Comparison of ENCODE assay signal across 9 cellular contexts in genomic region chr13:70623260-70623659, GRCh38.
DNase-seq lines count a peak whose midpoint lies in the region; ATAC-seq, FAIRE-seq and TF ChIP-seq lines count a peak whose summit lies in the region.
"Had no signal": no experiment of that assay in that cellular context is flagged by ENCODE, and none has a peak within 500 bp of the region (broad histone marks: within the 10 kb centered on the region; RNA-seq: fewer than 3 reads in every experiment).

No MANE protein-coding gene starts in this region.

- no peak for FAIRE-seq in H54 (lab: Jason Lieb, UNC)

- no peaks in the 10 kb centered on the region for H3K36me3 ChIP-seq in OCI-LY1 (ENCODE audit: insufficient read depth, low read length)
- H3K36me3 ChIP-seq in mucosa of descending colon (ENCODE audit: low read depth) = no peaks in the 10 kb centered on the region
- H3K36me3 ChIP-seq: ovary had no signal

- ATAC-seq in GM18907 (IDR thresholded peaks at IDR 0.05; ENCODE audit: unreplicated experiment) (peak; percentile 73), mucosa of descending colon (no peak)

- H3K4me1 ChIP-seq in OCI-LY1 (ENCODE audit: insufficient read depth, low read length, severe bottlenecking) = no peaks in the 10 kb centered on the region
- H3K4me1 ChIP-seq in mucosa of descending colon (ENCODE audit: low read depth) = no peaks in the 10 kb centered on the region

- H3K9ac ChIP-seq in OCI-LY1 (ENCODE audit: low read length) = no peak overlapping the region

- H3K9me2 ChIP-seq in OCI-LY1 (ENCODE audit: low read depth, low read length) = no peaks in the 10 kb centered on the region

- H4K20me1 ChIP-seq in OCI-LY1 (ENCODE audit: insufficient read depth, low read length) = no peaks in the 10 kb centered on the region

- no peak overlapping the region for H2AFZ ChIP-seq in OCI-LY1 (ENCODE audit: low read length)

- no peaks in the 10 kb centered on the region for H3K79me2 ChIP-seq in OCI-LY1 (ENCODE audit: insufficient read depth, low read length)

- no peak overlapping the region for H3K4me3 ChIP-seq in AG10803 (ENCODE audit: low read length)
- H3K4me3 ChIP-seq in OCI-LY1 (ENCODE audit: low read depth, low read length, poor library complexity, severe bottlenecking) = no peak overlapping the region
- H3K4me3 ChIP-seq in mucosa of descending colon = no peak overlapping the region
- H3K4me3 ChIP-seq: ovary had no signal

- H3F3A ChIP-seq in OCI-LY1 (ENCODE audit: insufficient read depth, low read length) = no peaks in the 10 kb centered on the region

- DNase-seq in AG10803 (ENCODE audit: low read depth) (peak; percentile 0), glomerular visceral epithelial cell (ENCODE audit: extremely low spot score) (peak; percentile 7), posterior cingulate gyrus (no peak), mucosa of descending colon (no peak), H54 (ENCODE audit: insufficient read length, low spot score) (no peak)
- no peak for DNase-seq in activated effector memory CD4-positive, alpha-beta T cell treated with Interleukin-2 at 50 U/mL for 16 hours
- DNase-seq: ovary had no signal

- intact Hi-C loops in posterior cingulate gyrus (cut with DNase I) (no loop called here), mucosa of descending colon (cut with DNase I, micrococcal nuclease) (loop anchor here in 1 of 2 donors (10.0 kb wide), 1 partner anchor 342 kb away; no protein-coding TSS in a partner anchor)

- no peak for TF ChIP-seq POLR2A in H54 (IDR thresholded peaks at IDR 0.05; ENCODE audit: low read depth, low read length)

- no peak overlapping the region for H3K27ac ChIP-seq in OCI-LY1 (ENCODE audit: low read depth, low read length, poor library complexity, severe bottlenecking)
- H3K27ac ChIP-seq: ovary had no signal

- TF ChIP-seq CTCF in AG10803 (conservative IDR thresholded peaks at IDR 0.05; ENCODE audit: low read length) (peak; percentile 26), OCI-LY1 (IDR thresholded peaks at IDR 0.05; ENCODE audit: low read length) (peak; percentile 61), mucosa of descending colon (IDR thresholded peaks at IDR 0.05) (no peak)

- H3K4me2 ChIP-seq in OCI-LY1 (ENCODE audit: low read length) = no peak overlapping the region

- no peaks in the 10 kb centered on the region for H3K27me3 ChIP-seq in OCI-LY1 (ENCODE audit: insufficient read depth, low read length)
- H3K27me3 ChIP-seq: ovary had no signal

- H3K9me3 ChIP-seq in OCI-LY1 (ENCODE audit: low read length) (no peaks in the 10 kb centered on the region), mucosa of descending colon (no peaks in the 10 kb centered on the region)
- H3K9me3 ChIP-seq: ovary had no signal

Comparison
In these comparisons a context has a peak if more than half of its experiments do, and no peak if none do; other contexts are left out.
1. DNase-seq: peak in AG10803 (single experiment) and glomerular visceral epithelial cell (single experiment); none in posterior cingulate gyrus (0 of 10), mucosa of descending colon (0 of 3), activated effector memory CD4-positive, alpha-beta T cell treated with Interleukin-2 at 50 U/mL for 16 hours (single experiment) and H54 (single experiment).